36 cellular contexts compared by ENCODE assay signal in the genomic region with DNA sequence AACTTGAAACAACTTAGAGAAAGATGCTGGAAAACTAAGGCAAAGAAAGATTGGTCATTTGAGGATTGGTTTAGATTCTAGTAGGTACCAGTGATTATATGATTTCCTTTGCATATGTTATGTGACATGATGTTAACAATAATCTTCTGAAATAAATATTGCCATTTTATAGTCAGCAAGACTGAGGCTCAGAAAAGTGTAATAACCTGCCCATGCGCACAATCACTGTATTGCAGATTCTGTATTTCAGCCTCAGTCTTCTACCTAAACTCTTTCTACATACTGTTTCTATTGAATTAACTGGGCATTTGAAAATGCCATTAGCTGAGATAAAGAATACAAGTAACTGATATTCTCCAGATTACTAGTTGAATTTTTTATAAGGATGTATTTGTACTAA.
"Had no signal": no experiment of that assay in that cellular context is flagged by ENCODE, and none has a peak within 500 bp of the region (broad histone marks: within the 10 kb centered on the region; RNA-seq: fewer than 3 reads in every experiment).

No MANE protein-coding gene starts in this region.

- H3K36me3 ChIP-seq: ascending aorta, cardiac muscle cell had no signal

- FAIRE-seq: bronchial epithelial cell, TTC549 had no signal

- H3K27ac Mint-ChIP-seq: activated CD4-positive, alpha-beta memory T cell treated with anti-CD3 and anti-CD28 coated beads for 36 hours; activated CD4-positive, alpha-beta T cell treated with anti-CD3 and anti-CD28 coated beads for 36 hours; activated CD8-positive, alpha-beta T cell treated with anti-CD3 and anti-CD28 coated beads for 36 hours; activated naive CD4-positive, alpha-beta T cell treated with anti-CD3 and anti-CD28 coated beads, Interleukin-2, amount 10 ng/mL, durations not matched to agents 7 days and 5 days; activated naive CD4-positive, alpha-beta T cell treated with anti-CD3 and anti-CD28 coated beads, Interleukin-2, amount 50 U/mL, for 24 hours; activated naive CD8-positive, alpha-beta T cell; activated naive CD8-positive, alpha-beta T cell treated with anti-CD3 and anti-CD28 coated beads, Interleukin-2, amount 10 ng/mL, durations not matched to agents 7 days and 5 days; activated naive CD8-positive, alpha-beta T cell treated with anti-CD3 and anti-CD28 coated beads, Interleukin-2, amount 50 U/mL, for 24 hours; activated T-helper 2 cell treated with anti-CD3 and anti-CD28 coated beads, Interferon-gamma antibody, Interleukin-2, Interleukin-4, amounts not matched to agents 10 μg/mL and 5 μg/mL and 100 μg/mL, durations not matched to agents 14 hours and 24 hours and 36 hours; brain; T-cell; T-helper 17 cell had no signal

- DNase-seq: activated CD4-positive, alpha-beta memory T cell treated with anti-CD3 and anti-CD28 coated beads for 36 hours; activated CD4-positive, alpha-beta T cell treated with anti-CD3 and anti-CD28 coated beads for 1 hour; activated CD4-positive, alpha-beta T cell treated with anti-CD3 and anti-CD28 coated beads for 36 hours; activated CD4-positive, alpha-beta T cell treated with anti-CD3 and anti-CD28 coated beads for 48 hours; activated CD4-positive, alpha-beta T cell treated with anti-CD3 and anti-CD28 coated beads, Interleukin-2, amount 50 U/mL, for 1 hour; activated CD4-positive, alpha-beta T cell treated with anti-CD3 and anti-CD28 coated beads, Interleukin-2, amount 50 U/mL, for 4 hours; activated CD4-positive, CD25-positive, alpha-beta regulatory T cell; activated CD8-positive, alpha-beta memory T cell treated with anti-CD3 and anti-CD28 coated beads, Interleukin-2, amount 50 U/mL, for 4 hours; activated CD8-positive, alpha-beta T cell treated with anti-CD3 and anti-CD28 coated beads for 36 hours; activated effector memory CD4-positive, alpha-beta T cell treated with Interleukin-2 at 50 U/mL for 16 hours; activated gamma-delta T cell; activated naive CD4-positive, alpha-beta T cell treated with anti-CD3 and anti-CD28 coated beads, Interleukin-2, amount 10 ng/mL, durations not matched to agents 7 days and 5 days; activated naive CD4-positive, alpha-beta T cell treated with Interleukin-2 at 50 U/mL for 16 hours; activated naive CD8-positive, alpha-beta T cell treated with anti-CD3 and anti-CD28 coated beads, Interleukin-2, amount 10 ng/mL, durations not matched to agents 7 days and 5 days; activated naive CD8-positive, alpha-beta T cell treated with anti-CD3 and anti-CD28 coated beads, Interleukin-2, amount 50 U/mL, for 24 hours; activated T-cell treated with anti-CD3 and anti-CD28 coated beads for 4 hours; activated T-cell treated with anti-CD3 and anti-CD28 coated beads, Interleukin-2, amount 50 U/mL, for 1 hour; activated T-cell treated with anti-CD3 and anti-CD28 coated beads, Interleukin-2, amount 50 U/mL, for 4 hours; amygdala; anterior cingulate cortex; caudate nucleus; cerebellar nuclear complex; T-cell; T-helper 17 cell; T-helper 9 cell had no signal

- H3K9me3 ChIP-seq: ascending aorta had no signal

- H3K27me3 ChIP-seq: ascending aorta, cardiac muscle cell had no signal

- H3K4me3 ChIP-seq: ascending aorta, cardiac muscle cell had no signal

- H3K27me3 Mint-ChIP-seq: activated CD4-positive, alpha-beta memory T cell treated with anti-CD3 and anti-CD28 coated beads for 36 hours; activated CD4-positive, alpha-beta T cell treated with anti-CD3 and anti-CD28 coated beads for 36 hours; activated CD8-positive, alpha-beta T cell treated with anti-CD3 and anti-CD28 coated beads for 36 hours; activated naive CD4-positive, alpha-beta T cell treated with anti-CD3 and anti-CD28 coated beads, Interleukin-2, amount 10 ng/mL, durations not matched to agents 7 days and 5 days; activated naive CD4-positive, alpha-beta T cell treated with anti-CD3 and anti-CD28 coated beads, Interleukin-2, amount 50 U/mL, for 24 hours; activated naive CD8-positive, alpha-beta T cell; activated naive CD8-positive, alpha-beta T cell treated with anti-CD3 and anti-CD28 coated beads, Interleukin-2, amount 50 U/mL, for 24 hours; brain; central memory CD8-positive, alpha-beta T cell; T-cell; T-helper 17 cell had no signal

- H3K4me1 Mint-ChIP-seq: activated CD4-positive, alpha-beta T cell treated with anti-CD3 and anti-CD28 coated beads for 36 hours; activated naive CD4-positive, alpha-beta T cell treated with anti-CD3 and anti-CD28 coated beads, Interleukin-2, amount 10 ng/mL, durations not matched to agents 7 days and 5 days; activated naive CD8-positive, alpha-beta T cell treated with anti-CD3 and anti-CD28 coated beads, Interleukin-2, amount 10 ng/mL, durations not matched to agents 7 days and 5 days; activated naive CD8-positive, alpha-beta T cell treated with anti-CD3 and anti-CD28 coated beads, Interleukin-2, amount 50 U/mL, for 24 hours; central memory CD8-positive, alpha-beta T cell had no signal

- H3K36me3 Mint-ChIP-seq: activated CD4-positive, alpha-beta memory T cell treated with anti-CD3 and anti-CD28 coated beads for 36 hours; activated naive CD4-positive, alpha-beta T cell treated with anti-CD3 and anti-CD28 coated beads, Interleukin-2, amount 10 ng/mL, durations not matched to agents 7 days and 5 days; activated naive CD4-positive, alpha-beta T cell treated with anti-CD3 and anti-CD28 coated beads, Interleukin-2, amount 50 U/mL, for 24 hours; activated naive CD8-positive, alpha-beta T cell; activated naive CD8-positive, alpha-beta T cell treated with anti-CD3 and anti-CD28 coated beads, Interleukin-2, amount 10 ng/mL, durations not matched to agents 7 days and 5 days; brain; T-cell had no signal

- H3K4me3 Mint-ChIP-seq: activated CD4-positive, alpha-beta memory T cell treated with anti-CD3 and anti-CD28 coated beads for 36 hours; activated CD4-positive, alpha-beta T cell treated with anti-CD3 and anti-CD28 coated beads for 36 hours; activated CD8-positive, alpha-beta T cell treated with anti-CD3 and anti-CD28 coated beads for 36 hours; activated naive CD4-positive, alpha-beta T cell treated with anti-CD3 and anti-CD28 coated beads, Interleukin-2, amount 10 ng/mL, durations not matched to agents 7 days and 5 days; activated naive CD4-positive, alpha-beta T cell treated with anti-CD3 and anti-CD28 coated beads, Interleukin-2, amount 50 U/mL, for 24 hours; activated naive CD8-positive, alpha-beta T cell; activated naive CD8-positive, alpha-beta T cell treated with anti-CD3 and anti-CD28 coated beads, Interleukin-2, amount 10 ng/mL, durations not matched to agents 7 days and 5 days; activated naive CD8-positive, alpha-beta T cell treated with anti-CD3 and anti-CD28 coated beads, Interleukin-2, amount 50 U/mL, for 24 hours; activated T-cell treated with anti-CD3 and anti-CD28 coated beads, Interleukin-2, amount 50 U/mL, for 4 hours; brain; central memory CD8-positive, alpha-beta T cell; T-cell; T-helper 17 cell had no signal

- ATAC-seq: activated CD4-positive, alpha-beta T cell treated with anti-CD3 and anti-CD28 coated beads for 36 hours; activated CD4-positive, CD25-positive, alpha-beta regulatory T cell treated with anti-CD3 and anti-CD28 coated beads, Interleukin-2, amount 50 U/mL, for 24 hours; activated CD8-positive, alpha-beta T cell treated with anti-CD3 and anti-CD28 coated beads for 36 hours; activated naive CD8-positive, alpha-beta T cell treated with anti-CD3 and anti-CD28 coated beads, Interleukin-2, amount 50 U/mL, for 24 hours; activated T-cell treated with anti-CD3 and anti-CD28 coated beads, Interleukin-2, amount 50 U/mL, for 4 hours; T-cell; T-helper 17 cell had no signal

- H3K9me3 Mint-ChIP-seq: activated CD4-positive, alpha-beta memory T cell treated with anti-CD3 and anti-CD28 coated beads for 36 hours; activated CD8-positive, alpha-beta T cell treated with anti-CD3 and anti-CD28 coated beads for 36 hours; activated naive CD4-positive, alpha-beta T cell treated with anti-CD3 and anti-CD28 coated beads, Interleukin-2, amount 10 ng/mL, durations not matched to agents 7 days and 5 days; activated naive CD4-positive, alpha-beta T cell treated with anti-CD3 and anti-CD28 coated beads, Interleukin-2, amount 50 U/mL, for 24 hours; activated naive CD8-positive, alpha-beta T cell treated with anti-CD3 and anti-CD28 coated beads, Interleukin-2, amount 10 ng/mL, durations not matched to agents 7 days and 5 days; activated naive CD8-positive, alpha-beta T cell treated with anti-CD3 and anti-CD28 coated beads, Interleukin-2, amount 50 U/mL, for 24 hours; activated T-cell treated with anti-CD3 and anti-CD28 coated beads, Interleukin-2, amount 50 U/mL, for 4 hours; activated T-helper 2 cell treated with anti-CD3 and anti-CD28 coated beads, Interferon-gamma antibody, Interleukin-2, Interleukin-4, amounts not matched to agents 10 μg/mL and 5 μg/mL and 100 μg/mL, durations not matched to agents 14 hours and 24 hours and 36 hours; brain; central memory CD8-positive, alpha-beta T cell; T-cell had no signal

- H3K27ac ChIP-seq: ascending aorta, cardiac muscle cell, VCaP had no signal
